In genomic region chr5:130272837-130273236, GRCh38 we compare ENCODE assay signal across 1 cellular context.
TF ChIP-seq lines count a peak whose summit lies in the region.

No MANE protein-coding gene starts in this region.

TF ChIP-seq in H1, 55 proteins besides CTCF, POLR2A, EP300 and RAD21 (continued from another document):
- no peak for TF ChIP-seq TCF12 (IDR thresholded peaks at IDR 0.05; ENCODE audit: low read depth, low read length)
- no peak for TF ChIP-seq SIN3A (conservative IDR thresholded peaks at IDR 0.05 in 1 of 2, IDR thresholded peaks at IDR 0.05 in 1 of 2; ENCODE audit: low read depth in 1 of 2, low read length in 2 of 2)
